21 cellular contexts compared by ENCODE assay signal in genomic region chr9:89398651-89399050, GRCh38.
"Had no signal": no experiment of that assay in that cellular context is flagged by ENCODE, and none has a peak within 500 bp of the region (broad histone marks: within the 10 kb centered on the region; RNA-seq: fewer than 3 reads in every experiment).

No MANE protein-coding gene starts in this region.

- DNase-seq: activated CD4-positive, alpha-beta memory T cell treated with anti-CD3 and anti-CD28 coated beads, Interleukin-2, amount 10 ng/mL, durations not matched to agents 7 days and 5 days; activated CD8-positive, alpha-beta memory T cell treated with anti-CD3 and anti-CD28 coated beads, Interleukin-2, amount 50 U/mL, for 4 hours; activated naive CD4-positive, alpha-beta T cell treated with anti-CD3 and anti-CD28 coated beads, Interleukin-2, amount 50 U/mL, for 16 hours; central memory CD4-positive, alpha-beta T cell; effector CD4-positive, alpha-beta T cell; foreskin fibroblast; glutamatergic neuron; left ventricle myocardium inferior; naive thymus-derived CD8-positive, alpha-beta T cell; occipital lobe; stimulated activated CD4-positive, alpha-beta T cell treated with anti-CD3 and anti-CD28 coated beads, Interleukin-4, amount 100 ng/mL, for 4 hours; stimulated activated CD8-positive, alpha-beta memory T cell treated with anti-CD3 and anti-CD28 coated beads, Interleukin-4, amount 100 ng/mL, for 48 hours; stimulated activated naive CD8-positive, alpha-beta T cell treated with anti-CD3 and anti-CD28 coated beads, Interleukin-15, amount 100 ng/mL, for 72 hours; testis; upper lobe of left lung had no signal

- H3K27ac ChIP-seq: coronary artery, left ventricle myocardium inferior, right atrium auricular region, testis, VCaP had no signal

- H3K27me3 Mint-ChIP-seq: activated CD4-positive, alpha-beta memory T cell treated with anti-CD3 and anti-CD28 coated beads, Interleukin-2, amount 10 ng/mL, durations not matched to agents 7 days and 5 days; brain; memory B cell; naive thymus-derived CD8-positive, alpha-beta T cell; stimulated activated naive CD8-positive, alpha-beta T cell treated with anti-CD3 and anti-CD28 coated beads, Interleukin-15, amount 100 ng/mL, for 72 hours had no signal

- H3K4me3 Mint-ChIP-seq: activated CD4-positive, alpha-beta memory T cell treated with anti-CD3 and anti-CD28 coated beads, Interleukin-2, amount 10 ng/mL, durations not matched to agents 7 days and 5 days; brain; memory B cell; naive thymus-derived CD8-positive, alpha-beta T cell; stimulated activated naive CD8-positive, alpha-beta T cell treated with anti-CD3 and anti-CD28 coated beads, Interleukin-15, amount 100 ng/mL, for 72 hours had no signal

- H3K9me3 Mint-ChIP-seq: activated CD4-positive, alpha-beta memory T cell treated with anti-CD3 and anti-CD28 coated beads, Interleukin-2, amount 10 ng/mL, durations not matched to agents 7 days and 5 days; activated T-helper 2 cell treated with anti-CD3 and anti-CD28 coated beads, Interferon-gamma antibody, Interleukin-2, Interleukin-4, amounts not matched to agents 10 μg/mL and 5 μg/mL and 100 μg/mL, durations not matched to agents 14 hours and 24 hours and 36 hours; brain; memory B cell; naive thymus-derived CD8-positive, alpha-beta T cell; stimulated activated naive CD8-positive, alpha-beta T cell treated with anti-CD3 and anti-CD28 coated beads, Interleukin-15, amount 100 ng/mL, for 72 hours had no signal

- H3K4me1 Mint-ChIP-seq: brain had no signal

- ATAC-seq: naive thymus-derived CD8-positive, alpha-beta T cell; stimulated activated naive CD8-positive, alpha-beta T cell treated with anti-CD3 and anti-CD28 coated beads, Interleukin-15, amount 100 ng/mL, for 72 hours had no signal
